ENCODE assay signal across 8 cellular contexts in genomic region chr2:186256540-186256939, GRCh38.
DNase-seq lines count a peak whose midpoint lies in the region; ATAC-seq and TF ChIP-seq lines count a peak whose summit lies in the region.

No MANE protein-coding gene starts in this region.

- no peak overlapping the region for H3K27ac ChIP-seq in heart left ventricle
- H3K27ac ChIP-seq in parathyroid adenoma, result no peak overlapping the region

- ATAC-seq in heart left ventricle (peak in 1 of 4 donors; percentile 32), Right ventricle myocardium inferior (no peak), HG03565 (IDR thresholded peaks at IDR 0.05; ENCODE audit: unreplicated experiment) (peak; percentile 93)

- no peaks in the 10 kb centered on the region for H3K79me2 ChIP-seq in parathyroid adenoma

- H3K9me3 ChIP-seq in heart left ventricle (peaks cover 0 to 13% (median 0%) of the 10 kb centered on the region in 12 donors), NT2/D1 (ENCODE audit: insufficient read depth, low read length) (no peaks in the 10 kb centered on the region), parathyroid adenoma (ENCODE audit: control insufficient read depth, low read length) (no peaks in the 10 kb centered on the region)

- TF ChIP-seq POLR2A in heart left ventricle (IDR thresholded peaks at IDR 0.05), result no peak

- intact Hi-C loops in heart left ventricle (cut with DNase I) (loop anchor here in 3 of 10 donors (5.0 to 10.0 kb wide), 3 partner anchors 642 to 964 kb away; no protein-coding TSS in a partner anchor), Right ventricle myocardium inferior (cut with DNase I) (no loop called here)

- H3K4me2 ChIP-seq in parathyroid adenoma (ENCODE audit: low read length), result no peak overlapping the region

- H3K4me1 ChIP-seq in heart left ventricle (no peaks in the 10 kb centered on the region), NT2/D1 (ENCODE audit: insufficient read depth, insufficient read length) (no peaks in the 10 kb centered on the region), parathyroid adenoma (no peaks in the 10 kb centered on the region)

- H3K4me3 ChIP-seq in heart left ventricle (no peak overlapping the region), NT2/D1 (ENCODE audit: insufficient read length, low read depth) (no peak overlapping the region), epithelial cell of proximal tubule (ENCODE audit: low read depth, low read length) (no peak overlapping the region), parathyroid adenoma (ENCODE audit: low read depth, low read length) (no peak overlapping the region)

- TF ChIP-seq CTCF in heart left ventricle (IDR thresholded peaks at IDR 0.05) (peak in 11 of 12 donors; percentile 20 to 68 (median 48)), epithelial cell of proximal tubule (conservative IDR thresholded peaks at IDR 0.05; ENCODE audit: low read depth, low read length) (peak; percentile 66), parathyroid adenoma (IDR thresholded peaks at IDR 0.05) (peak; percentile 48)

- H3K9ac ChIP-seq in NT2/D1 (ENCODE audit: insufficient read length, low read depth), result no peak overlapping the region
- H3K9ac ChIP-seq in parathyroid adenoma, result no peak overlapping the region

- H2AFZ ChIP-seq in parathyroid adenoma, result no peak overlapping the region

- WGBS in heart left ventricle, 4 donors, result 11 to 20% (median 12%) methylated on average over 1 of the region's 1 CpG

- DNase-seq in heart left ventricle (no peak), Right ventricle myocardium inferior (ENCODE audit: missing footprints) (no peak), NT2/D1 (ENCODE audit: low read depth, low spot score) (peak; percentile 36), epithelial cell of proximal tubule (ENCODE audit: low read depth) (peak; percentile 4), UCSD-AML1 (lab: John Stamatoyannopoulos, UW; ENCODE audit: unreplicated experiment) (no peak)
- no peak for DNase-seq in effector CD4-positive, alpha-beta T cell

- no peaks in the 10 kb centered on the region for H3K36me3 ChIP-seq in heart left ventricle
- no peaks in the 10 kb centered on the region for H3K36me3 ChIP-seq in NT2/D1 (ENCODE audit: insufficient read depth, insufficient read length, low read length)
- no peaks in the 10 kb centered on the region for H3K36me3 ChIP-seq in parathyroid adenoma (ENCODE audit: control insufficient read depth, insufficient read depth, low read length)

- no peaks in the 10 kb centered on the region for H3K27me3 ChIP-seq in heart left ventricle
- H3K27me3 ChIP-seq in NT2/D1 (ENCODE audit: insufficient read depth, insufficient read length), result no peaks in the 10 kb centered on the region
- no peaks in the 10 kb centered on the region for H3K27me3 ChIP-seq in parathyroid adenoma (ENCODE audit: control insufficient read depth, insufficient read depth, low read length)

Comparison
In these comparisons a context has a peak if more than half of its experiments do, and no peak if none do; other contexts are left out.
1. DNase-seq: peak in NT2/D1 (single experiment) and epithelial cell of proximal tubule (single experiment); none in heart left ventricle (0 of 5), Right ventricle myocardium inferior (single experiment), UCSD-AML1 (single experiment) and effector CD4-positive, alpha-beta T cell (single experiment).
2. Peak in every context shown above with its lines, with median percentiles within 50 percentile points of each other: CTCF ChIP-seq.